Comparison of ENCODE assay signal across 9 cellular contexts in the genomic region with DNA sequence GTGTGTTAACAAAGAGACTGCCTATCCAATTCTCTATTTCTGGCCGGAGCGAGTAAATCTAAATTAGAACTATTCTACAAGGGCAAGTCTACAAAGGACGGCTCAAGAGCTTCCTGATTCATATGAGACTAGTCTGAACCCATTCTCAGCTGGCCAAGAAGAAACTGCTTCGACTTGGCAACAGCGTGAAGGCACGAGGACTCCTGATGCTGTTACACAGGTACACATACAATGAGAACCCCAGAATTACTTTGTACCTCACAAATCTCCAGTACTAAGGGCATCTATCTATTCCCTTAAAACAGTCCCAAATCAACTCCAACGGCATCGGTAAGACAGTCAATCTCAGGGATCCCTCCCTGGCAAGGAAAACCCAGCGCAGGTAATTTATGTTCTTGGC. TPM values are rescaled to one million over a fixed set of nuclear protein-coding genes. Genes with fewer than 3 reads are reported as not detected.
DNase-seq lines count a peak whose midpoint lies in the region; ATAC-seq and TF ChIP-seq lines count a peak whose summit lies in the region.
"Had no signal": no experiment of that assay in that cellular context is flagged by ENCODE, and none has a peak within 500 bp of the region (broad histone marks: within the 10 kb centered on the region; RNA-seq: fewer than 3 reads in every experiment).

No MANE protein-coding gene starts in this region.

- no peak for TF ChIP-seq CTCF in WI38 (IDR thresholded peaks at IDR 0.05; ENCODE audit: low read depth, low read length)
- TF ChIP-seq CTCF in foreskin keratinocyte (conservative IDR thresholded peaks at IDR 0.05), result no peak

- peaks cover 3% of the 10 kb centered on the region for H3K36me3 ChIP-seq in H7 (replicated peaks; ENCODE audit: control insufficient read depth, insufficient read depth, low read length)
- peaks cover 22% of the 10 kb centered on the region for H3K36me3 ChIP-seq in skeletal muscle satellite cell (ENCODE audit: insufficient read depth, low read length)

- H3K4me1 ChIP-seq in foreskin keratinocyte (no peaks in the 10 kb centered on the region), skeletal muscle satellite cell (ENCODE audit: control insufficient read depth, insufficient read depth, low read length) (peaks cover 31% of the 10 kb centered on the region)

- DNase-seq in H7, result no peak
- DNase-seq in foreskin keratinocyte, result peak in 1 of 2 donors; percentile 48
- no peak for DNase-seq in OCI-M2 (lab: John Stamatoyannopoulos, UW; ENCODE audit: unreplicated experiment)
- DNase-seq: GOT3 had no signal

- H3K4me3 ChIP-seq in H7 (ENCODE audit: insufficient read depth, low read depth, low read length) (peak overlapping the region; percentile 96; the same call in 1 of the 2 replicates), WI38 (ENCODE audit: low read depth, low read length) (peak overlapping the region; percentile 96), skeletal muscle satellite cell (ENCODE audit: low read length) (peak overlapping the region; percentile 100)

- peak overlapping the region; percentile 95 for H3K4me2 ChIP-seq in skeletal muscle satellite cell (ENCODE audit: low read length)

- peak overlapping the region; percentile 100 for H3K9ac ChIP-seq in skeletal muscle satellite cell (ENCODE audit: low read depth, low read length)

- ATAC-seq in foreskin keratinocyte, result no peak
- ATAC-seq in GM21390 (IDR thresholded peaks at IDR 0.05; ENCODE audit: unreplicated experiment), result no peak
- ATAC-seq in GM19467 (IDR thresholded peaks at IDR 0.05; ENCODE audit: unreplicated experiment), result no peak
- no peak for ATAC-seq in GM18511 (IDR thresholded peaks at IDR 0.05; ENCODE audit: unreplicated experiment)

- H3K27me3 ChIP-seq in H7 (ENCODE audit: control insufficient read depth, insufficient read depth, low read length) (no peaks in the 10 kb centered on the region), foreskin keratinocyte (no peaks in the 10 kb centered on the region), skeletal muscle satellite cell (ENCODE audit: control insufficient read depth, insufficient read depth, low read length) (no peaks in the 10 kb centered on the region)

- H3K9me3 ChIP-seq in skeletal muscle satellite cell (replicated peaks; ENCODE audit: low read length), result no peaks in the 10 kb centered on the region

- peak overlapping the region; percentile 89 for H3K27ac ChIP-seq in foreskin keratinocyte

RNA-seq across cellular contexts. Expression of gene CRK, which starts 1.5 kb away (rescaled TPM):
- total RNA-seq in H7 (2014; rRNA removed; shearing (Covaris generic)), result 60.5 and 68.4 TPM in 2 replicates
- total RNA-seq in foreskin keratinocyte, result 79.2 and 79.3 TPM in 2 replicates
- 28.6 and 34.9 TPM in 2 replicates for polyA plus RNA-seq in foreskin keratinocyte
- 83.4 and 85.0 TPM in 2 replicates for total RNA-seq in skeletal muscle satellite cell (2012; rRNA removed)

RNA-seq across cellular contexts. Expression of gene MYO1C, which starts 37.9 kb away (rescaled TPM):
- total RNA-seq in H7 (2014; rRNA removed; shearing (Covaris generic)), result 55.9 and 62.6 TPM in 2 replicates
- total RNA-seq in foreskin keratinocyte, result 148 and 162 TPM in 2 replicates
- polyA plus RNA-seq in foreskin keratinocyte, result 81.9 and 96.8 TPM in 2 replicates
- 99.4 and 114 TPM in 2 replicates for total RNA-seq in skeletal muscle satellite cell (2012; rRNA removed)

RNA-seq across cellular contexts. Expression of gene YWHAE, which starts 54.5 kb away (rescaled TPM):
- 303 and 330 TPM in 2 replicates for total RNA-seq in H7 (2014; rRNA removed; shearing (Covaris generic))
- total RNA-seq in foreskin keratinocyte, result 582 and 629 TPM in 2 replicates
- polyA plus RNA-seq in foreskin keratinocyte, result 540 and 664 TPM in 2 replicates
- total RNA-seq in skeletal muscle satellite cell (2012; rRNA removed), result 623 and 650 TPM in 2 replicates
